1 cellular context compared by ENCODE assay signal in the genomic region with DNA sequence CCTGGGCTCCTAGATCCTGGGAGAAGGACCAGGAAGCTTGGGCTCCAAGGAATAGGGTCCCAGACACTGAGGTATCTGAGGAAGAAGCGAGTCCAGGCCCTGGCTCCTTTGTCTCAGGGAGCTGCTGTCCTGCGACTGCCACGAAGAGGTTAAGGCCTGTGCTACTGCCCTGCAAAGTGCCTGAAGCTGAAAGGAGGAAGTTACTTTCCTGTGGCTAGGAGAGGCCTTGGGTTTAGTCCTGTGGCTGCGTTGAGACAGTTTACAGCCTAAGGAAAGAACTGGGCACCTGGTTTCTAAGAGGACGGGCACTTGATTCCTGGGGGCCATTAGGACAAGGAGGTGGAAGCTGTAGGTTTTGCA.
A peak's percentile ranks its signal among the peaks of the same experiment; 100 is the strongest.
TF ChIP-seq lines count a peak whose summit lies in the region.

No MANE protein-coding gene starts in this region.

TF ChIP-seq in K562, 482 proteins besides CTCF, POLR2A, EP300 and RAD21 (continues in another document):
- TF ChIP-seq STAT5A (IDR thresholded peaks at IDR 0.05; ENCODE audit: borderline replicate concordance, low read length) (no peak), MAZ (CRISPR knock-in tag; conservative IDR thresholded peaks at IDR 0.05 in 1 of 2, IDR thresholded peaks at IDR 0.05 in 1 of 2) (0 out of 4 replicates have a peak, but pooled peaks of 1 of the 2 experiments have one; percentile 37), GABPB2 (CRISPR knock-in tag; conservative IDR thresholded peaks at IDR 0.05) (no peak), EP400 (IDR thresholded peaks at IDR 0.05) (no peak), ARID2 (IDR thresholded peaks at IDR 0.05) (no peak), TBP (optimal IDR thresholded peaks at IDR 0.05; ENCODE audit: low read depth, low read length) (peak; percentile 45), TCF3 (CRISPR knock-in tag; IDR thresholded peaks at IDR 0.05) (no peak), POLR3G (IDR thresholded peaks at IDR 0.05; ENCODE audit: extremely low read depth, insufficient read length, insufficient replicate concordance) (no peak), KDM5B (IDR thresholded peaks at IDR 0.05; ENCODE audit: insufficient replicate concordance, low read depth, low read length) (no peak), HDAC6 (IDR thresholded peaks at IDR 0.05; ENCODE audit: low read depth, low read length) (no peak), ETV1 (tag; conservative IDR thresholded peaks at IDR 0.05; ENCODE audit: low read depth) (no peak), SAFB2 (IDR thresholded peaks at IDR 0.05; ENCODE audit: borderline replicate concordance, low read depth, low read length, severe bottlenecking) (no peak), ZNF75A (CRISPR knock-in tag; IDR thresholded peaks at IDR 0.05) (no peak), GATAD2B (IDR thresholded peaks at IDR 0.05; ENCODE audit: borderline replicate concordance) (no peak), RUNX1 (IDR thresholded peaks at IDR 0.05; ENCODE audit: low read depth) (no peak), MED1 (CRISPR knock-in tag; IDR thresholded peaks at IDR 0.05; ENCODE audit: borderline replicate concordance) (no peak), ZNF436 (CRISPR knock-in tag; IDR thresholded peaks at IDR 0.05) (no peak), CHD2 (IDR thresholded peaks at IDR 0.05; ENCODE audit: low read depth, low read length) (no peak), MTA3 (IDR thresholded peaks at IDR 0.05; ENCODE audit: borderline replicate concordance) (peak; percentile 39; the same call in 1 of the 2 replicates), RAD51 (IDR thresholded peaks at IDR 0.05; ENCODE audit: borderline replicate concordance, low read depth) (no peak), ZBTB17 (CRISPR knock-in tag; IDR thresholded peaks at IDR 0.05) (no peak), TCFL5 (CRISPR knock-in tag; conservative IDR thresholded peaks at IDR 0.05) (no peak), DACH1 (IDR thresholded peaks at IDR 0.05; ENCODE audit: partially characterized antibody) (no peak), PHB (CRISPR knock-in tag; IDR thresholded peaks at IDR 0.05) (no peak), ZNF347 (CRISPR knock-in tag; IDR thresholded peaks at IDR 0.05; ENCODE audit: low read depth) (no peak), ZNF699 (CRISPR knock-in tag; IDR thresholded peaks at IDR 0.05; ENCODE audit: insufficient replicate concordance) (no peak), KLF10 (CRISPR knock-in tag; IDR thresholded peaks at IDR 0.05) (no peak), ZFX (CRISPR knock-in tag; IDR thresholded peaks at IDR 0.05) (peak; percentile 85), TAF1 (IDR thresholded peaks at IDR 0.05; ENCODE audit: control insufficient read depth, extremely low read depth, insufficient read depth, low read length, severe bottlenecking) (peak; percentile 54), BRF1 (IDR thresholded peaks at IDR 0.05; ENCODE audit: borderline replicate concordance, extremely low read depth, insufficient read length) (no peak), NFIX (CRISPR knock-in tag; IDR thresholded peaks at IDR 0.05; ENCODE audit: low read depth) (no peak), TGIF2 (CRISPR knock-in tag; IDR thresholded peaks at IDR 0.05) (no peak), RBBP5 (IDR thresholded peaks at IDR 0.05; ENCODE audit: borderline replicate concordance, insufficient read depth, low read length, poor library complexity, severe bottlenecking) (peak; percentile 43), SMAD3 (CRISPR knock-in tag; conservative IDR thresholded peaks at IDR 0.05) (no peak), TSC22D4 (tag; IDR thresholded peaks at IDR 0.05) (no peak), MBD2 (IDR thresholded peaks at IDR 0.05; ENCODE audit: borderline replicate concordance, low read depth) (no peak), RBFOX2 (IDR thresholded peaks at IDR 0.05; ENCODE audit: low read depth, low read length) (no peak), U2AF2 (optimal IDR thresholded peaks at IDR 0.05; ENCODE audit: low read depth, low read length) (no peak)
- TF ChIP-seq, protein P1, sequence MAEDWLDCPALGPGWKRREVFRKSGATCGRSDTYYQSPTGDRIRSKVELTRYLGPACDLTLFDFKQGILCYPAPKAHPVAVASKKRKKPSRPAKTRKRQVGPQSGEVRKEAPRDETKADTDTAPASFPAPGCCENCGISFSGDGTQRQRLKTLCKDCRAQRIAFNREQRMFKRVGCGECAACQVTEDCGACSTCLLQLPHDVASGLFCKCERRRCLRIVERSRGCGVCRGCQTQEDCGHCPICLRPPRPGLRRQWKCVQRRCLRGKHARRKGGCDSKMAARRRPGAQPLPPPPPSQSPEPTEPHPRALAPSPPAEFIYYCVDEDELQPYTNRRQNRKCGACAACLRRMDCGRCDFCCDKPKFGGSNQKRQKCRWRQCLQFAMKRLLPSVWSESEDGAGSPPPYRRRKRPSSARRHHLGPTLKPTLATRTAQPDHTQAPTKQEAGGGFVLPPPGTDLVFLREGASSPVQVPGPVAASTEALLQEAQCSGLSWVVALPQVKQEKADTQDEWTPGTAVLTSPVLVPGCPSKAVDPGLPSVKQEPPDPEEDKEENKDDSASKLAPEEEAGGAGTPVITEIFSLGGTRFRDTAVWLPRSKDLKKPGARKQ (CRISPR knock-in tag; IDR thresholded peaks at IDR 0.05): no peak
- TF ChIP-seq, protein P2, sequence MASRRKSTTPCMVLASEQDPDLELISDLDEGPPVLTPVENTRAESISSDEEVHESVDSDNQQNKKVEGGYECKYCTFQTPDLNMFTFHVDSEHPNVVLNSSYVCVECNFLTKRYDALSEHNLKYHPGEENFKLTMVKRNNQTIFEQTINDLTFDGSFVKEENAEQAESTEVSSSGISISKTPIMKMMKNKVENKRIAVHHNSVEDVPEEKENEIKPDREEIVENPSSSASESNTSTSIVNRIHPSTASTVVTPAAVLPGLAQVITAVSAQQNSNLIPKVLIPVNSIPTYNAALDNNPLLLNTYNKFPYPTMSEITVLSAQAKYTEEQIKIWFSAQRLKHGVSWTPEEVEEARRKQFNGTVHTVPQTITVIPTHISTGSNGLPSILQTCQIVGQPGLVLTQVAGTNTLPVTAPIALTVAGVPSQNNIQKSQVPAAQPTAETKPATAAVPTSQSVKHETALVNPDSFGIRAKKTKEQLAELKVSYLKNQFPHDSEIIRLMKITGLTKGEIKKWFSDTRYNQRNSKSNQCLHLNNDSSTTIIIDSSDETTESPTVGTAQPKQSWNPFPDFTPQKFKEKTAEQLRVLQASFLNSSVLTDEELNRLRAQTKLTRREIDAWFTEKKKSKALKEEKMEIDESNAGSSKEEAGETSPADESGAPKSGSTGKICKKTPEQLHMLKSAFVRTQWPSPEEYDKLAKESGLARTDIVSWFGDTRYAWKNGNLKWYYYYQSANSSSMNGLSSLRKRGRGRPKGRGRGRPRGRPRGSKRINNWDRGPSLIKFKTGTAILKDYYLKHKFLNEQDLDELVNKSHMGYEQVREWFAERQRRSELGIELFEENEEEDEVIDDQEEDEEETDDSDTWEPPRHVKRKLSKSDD (conservative IDR thresholded peaks at IDR 0.05; ENCODE audit: low read length): no peak
- TF ChIP-seq, protein P3, sequence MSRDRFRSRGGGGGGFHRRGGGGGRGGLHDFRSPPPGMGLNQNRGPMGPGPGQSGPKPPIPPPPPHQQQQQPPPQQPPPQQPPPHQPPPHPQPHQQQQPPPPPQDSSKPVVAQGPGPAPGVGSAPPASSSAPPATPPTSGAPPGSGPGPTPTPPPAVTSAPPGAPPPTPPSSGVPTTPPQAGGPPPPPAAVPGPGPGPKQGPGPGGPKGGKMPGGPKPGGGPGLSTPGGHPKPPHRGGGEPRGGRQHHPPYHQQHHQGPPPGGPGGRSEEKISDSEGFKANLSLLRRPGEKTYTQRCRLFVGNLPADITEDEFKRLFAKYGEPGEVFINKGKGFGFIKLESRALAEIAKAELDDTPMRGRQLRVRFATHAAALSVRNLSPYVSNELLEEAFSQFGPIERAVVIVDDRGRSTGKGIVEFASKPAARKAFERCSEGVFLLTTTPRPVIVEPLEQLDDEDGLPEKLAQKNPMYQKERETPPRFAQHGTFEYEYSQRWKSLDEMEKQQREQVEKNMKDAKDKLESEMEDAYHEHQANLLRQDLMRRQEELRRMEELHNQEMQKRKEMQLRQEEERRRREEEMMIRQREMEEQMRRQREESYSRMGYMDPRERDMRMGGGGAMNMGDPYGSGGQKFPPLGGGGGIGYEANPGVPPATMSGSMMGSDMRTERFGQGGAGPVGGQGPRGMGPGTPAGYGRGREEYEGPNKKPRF (IDR thresholded peaks at IDR 0.05; ENCODE audit: low read depth, low read length): no peak
- TF ChIP-seq, protein P4, sequence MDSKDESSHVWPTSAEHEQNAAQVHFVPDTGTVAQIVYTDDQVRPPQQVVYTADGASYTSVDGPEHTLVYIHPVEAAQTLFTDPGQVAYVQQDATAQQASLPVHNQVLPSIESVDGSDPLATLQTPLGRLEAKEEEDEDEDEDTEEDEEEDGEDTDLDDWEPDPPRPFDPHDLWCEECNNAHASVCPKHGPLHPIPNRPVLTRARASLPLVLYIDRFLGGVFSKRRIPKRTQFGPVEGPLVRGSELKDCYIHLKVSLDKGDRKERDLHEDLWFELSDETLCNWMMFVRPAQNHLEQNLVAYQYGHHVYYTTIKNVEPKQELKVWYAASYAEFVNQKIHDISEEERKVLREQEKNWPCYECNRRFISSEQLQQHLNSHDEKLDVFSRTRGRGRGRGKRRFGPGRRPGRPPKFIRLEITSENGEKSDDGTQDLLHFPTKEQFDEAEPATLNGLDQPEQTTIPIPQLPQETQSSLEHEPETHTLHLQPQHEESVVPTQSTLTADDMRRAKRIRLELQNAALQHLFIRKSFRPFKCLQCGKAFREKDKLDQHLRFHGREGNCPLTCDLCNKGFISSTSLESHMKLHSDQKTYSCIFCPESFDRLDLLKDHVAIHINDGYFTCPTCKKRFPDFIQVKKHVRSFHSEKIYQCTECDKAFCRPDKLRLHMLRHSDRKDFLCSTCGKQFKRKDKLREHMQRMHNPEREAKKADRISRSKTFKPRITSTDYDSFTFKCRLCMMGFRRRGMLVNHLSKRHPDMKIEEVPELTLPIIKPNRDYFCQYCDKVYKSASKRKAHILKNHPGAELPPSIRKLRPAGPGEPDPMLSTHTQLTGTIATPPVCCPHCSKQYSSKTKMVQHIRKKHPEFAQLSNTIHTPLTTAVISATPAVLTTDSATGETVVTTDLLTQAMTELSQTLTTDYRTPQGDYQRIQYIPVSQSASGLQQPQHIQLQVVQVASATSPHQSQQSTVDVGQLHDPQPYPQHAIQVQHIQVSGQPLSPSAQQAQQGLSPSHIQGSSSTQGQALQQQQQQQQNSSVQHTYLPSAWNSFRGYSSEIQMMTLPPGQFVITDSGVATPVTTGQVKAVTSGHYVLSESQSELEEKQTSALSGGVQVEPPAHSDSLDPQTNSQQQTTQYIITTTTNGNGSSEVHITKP (IDR thresholded peaks at IDR 0.05; ENCODE audit: partially characterized antibody): no peak
- TF ChIP-seq, protein P5, sequence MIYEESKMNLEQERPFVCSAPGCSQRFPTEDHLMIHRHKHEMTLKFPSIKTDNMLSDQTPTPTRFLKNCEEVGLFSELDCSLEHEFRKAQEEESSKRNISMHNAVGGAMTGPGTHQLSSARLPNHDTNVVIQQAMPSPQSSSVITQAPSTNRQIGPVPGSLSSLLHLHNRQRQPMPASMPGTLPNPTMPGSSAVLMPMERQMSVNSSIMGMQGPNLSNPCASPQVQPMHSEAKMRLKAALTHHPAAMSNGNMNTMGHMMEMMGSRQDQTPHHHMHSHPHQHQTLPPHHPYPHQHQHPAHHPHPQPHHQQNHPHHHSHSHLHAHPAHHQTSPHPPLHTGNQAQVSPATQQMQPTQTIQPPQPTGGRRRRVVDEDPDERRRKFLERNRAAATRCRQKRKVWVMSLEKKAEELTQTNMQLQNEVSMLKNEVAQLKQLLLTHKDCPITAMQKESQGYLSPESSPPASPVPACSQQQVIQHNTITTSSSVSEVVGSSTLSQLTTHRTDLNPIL (CRISPR knock-in tag; IDR thresholded peaks at IDR 0.05): no peak
- TF ChIP-seq, protein P6, sequence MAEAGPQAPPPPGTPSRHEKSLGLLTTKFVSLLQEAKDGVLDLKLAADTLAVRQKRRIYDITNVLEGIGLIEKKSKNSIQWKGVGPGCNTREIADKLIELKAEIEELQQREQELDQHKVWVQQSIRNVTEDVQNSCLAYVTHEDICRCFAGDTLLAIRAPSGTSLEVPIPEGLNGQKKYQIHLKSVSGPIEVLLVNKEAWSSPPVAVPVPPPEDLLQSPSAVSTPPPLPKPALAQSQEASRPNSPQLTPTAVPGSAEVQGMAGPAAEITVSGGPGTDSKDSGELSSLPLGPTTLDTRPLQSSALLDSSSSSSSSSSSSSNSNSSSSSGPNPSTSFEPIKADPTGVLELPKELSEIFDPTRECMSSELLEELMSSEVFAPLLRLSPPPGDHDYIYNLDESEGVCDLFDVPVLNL (CRISPR knock-in tag; IDR thresholded peaks at IDR 0.05; ENCODE audit: low read depth): no peak
- TF ChIP-seq, protein P7, sequence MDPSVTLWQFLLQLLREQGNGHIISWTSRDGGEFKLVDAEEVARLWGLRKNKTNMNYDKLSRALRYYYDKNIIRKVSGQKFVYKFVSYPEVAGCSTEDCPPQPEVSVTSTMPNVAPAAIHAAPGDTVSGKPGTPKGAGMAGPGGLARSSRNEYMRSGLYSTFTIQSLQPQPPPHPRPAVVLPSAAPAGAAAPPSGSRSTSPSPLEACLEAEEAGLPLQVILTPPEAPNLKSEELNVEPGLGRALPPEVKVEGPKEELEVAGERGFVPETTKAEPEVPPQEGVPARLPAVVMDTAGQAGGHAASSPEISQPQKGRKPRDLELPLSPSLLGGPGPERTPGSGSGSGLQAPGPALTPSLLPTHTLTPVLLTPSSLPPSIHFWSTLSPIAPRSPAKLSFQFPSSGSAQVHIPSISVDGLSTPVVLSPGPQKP (CRISPR knock-in tag; IDR thresholded peaks at IDR 0.05): no peak
- TF ChIP-seq, protein P8, sequence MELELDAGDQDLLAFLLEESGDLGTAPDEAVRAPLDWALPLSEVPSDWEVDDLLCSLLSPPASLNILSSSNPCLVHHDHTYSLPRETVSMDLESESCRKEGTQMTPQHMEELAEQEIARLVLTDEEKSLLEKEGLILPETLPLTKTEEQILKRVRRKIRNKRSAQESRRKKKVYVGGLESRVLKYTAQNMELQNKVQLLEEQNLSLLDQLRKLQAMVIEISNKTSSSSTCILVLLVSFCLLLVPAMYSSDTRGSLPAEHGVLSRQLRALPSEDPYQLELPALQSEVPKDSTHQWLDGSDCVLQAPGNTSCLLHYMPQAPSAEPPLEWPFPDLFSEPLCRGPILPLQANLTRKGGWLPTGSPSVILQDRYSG (tag; conservative IDR thresholded peaks at IDR 0.05; ENCODE audit: low read depth): no peak
- TF ChIP-seq, protein P9, sequence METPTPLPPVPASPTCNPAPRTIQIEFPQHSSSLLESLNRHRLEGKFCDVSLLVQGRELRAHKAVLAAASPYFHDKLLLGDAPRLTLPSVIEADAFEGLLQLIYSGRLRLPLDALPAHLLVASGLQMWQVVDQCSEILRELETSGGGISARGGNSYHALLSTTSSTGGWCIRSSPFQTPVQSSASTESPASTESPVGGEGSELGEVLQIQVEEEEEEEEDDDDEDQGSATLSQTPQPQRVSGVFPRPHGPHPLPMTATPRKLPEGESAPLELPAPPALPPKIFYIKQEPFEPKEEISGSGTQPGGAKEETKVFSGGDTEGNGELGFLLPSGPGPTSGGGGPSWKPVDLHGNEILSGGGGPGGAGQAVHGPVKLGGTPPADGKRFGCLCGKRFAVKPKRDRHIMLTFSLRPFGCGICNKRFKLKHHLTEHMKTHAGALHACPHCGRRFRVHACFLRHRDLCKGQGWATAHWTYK (CRISPR knock-in tag; IDR thresholded peaks at IDR 0.05): no peak
- TF ChIP-seq, protein P10, sequence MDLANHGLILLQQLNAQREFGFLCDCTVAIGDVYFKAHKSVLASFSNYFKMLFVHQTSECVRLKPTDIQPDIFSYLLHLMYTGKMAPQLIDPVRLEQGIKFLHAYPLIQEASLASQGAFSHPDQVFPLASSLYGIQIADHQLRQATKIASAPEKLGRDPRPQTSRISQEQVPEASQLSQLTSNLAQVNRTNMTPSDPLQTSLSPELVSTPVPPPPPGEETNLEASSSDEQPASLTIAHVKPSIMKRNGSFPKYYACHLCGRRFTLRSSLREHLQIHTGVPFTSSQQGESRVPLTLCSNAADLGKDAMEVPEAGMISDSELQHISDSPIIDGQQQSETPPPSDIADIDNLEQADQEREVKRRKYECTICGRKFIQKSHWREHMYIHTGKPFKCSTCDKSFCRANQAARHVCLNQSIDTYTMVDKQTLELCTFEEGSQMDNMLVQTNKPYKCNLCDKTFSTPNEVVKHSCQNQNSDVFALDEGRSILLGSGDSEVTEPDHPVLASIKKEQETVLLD (IDR thresholded peaks at IDR 0.05): no peak
